ENCODE assay signal across 21 cellular contexts in genomic region chr12:41946106-41946505, GRCh38.
A peak's percentile ranks its signal among the peaks of the same experiment; 100 is the strongest.
DNase-seq lines count a peak whose midpoint lies in the region; TF ChIP-seq lines count a peak whose summit lies in the region.
"Had no signal": no experiment of that assay in that cellular context is flagged by ENCODE, and none has a peak within 500 bp of the region (broad histone marks: within the 10 kb centered on the region; RNA-seq: fewer than 3 reads in every experiment).

No MANE protein-coding gene starts in this region.

- CTCF ChIA-PET in HEK293 (lab: Yijun Ruan, JAX) (no interaction called here), OCI-LY7 (lab: Charles Lee; ENCODE audit: unreplicated experiment) (no interaction called here)

- H3K4me1 ChIP-seq in HEK293 (ENCODE audit: control insufficient read depth, insufficient read depth, low read length) (no peaks in the 10 kb centered on the region), OCI-LY7 (ENCODE audit: insufficient read depth, low read length, poor library complexity, severe bottlenecking) (peaks cover 5% of the 10 kb centered on the region), endodermal cell (ENCODE audit: control insufficient read depth, insufficient read depth, low read length) (no peaks in the 10 kb centered on the region), MM.1S (ENCODE audit: low read length) (peaks cover 11% of the 10 kb centered on the region)
- H3K4me1 ChIP-seq: BLaER1, Caco-2 had no signal

- H3K4me2 ChIP-seq in OCI-LY7 (ENCODE audit: low read length), result no peak overlapping the region
- no peak overlapping the region for H3K4me2 ChIP-seq in MM.1S (ENCODE audit: low read depth, low read length)
- H3K4me2 ChIP-seq: BLaER1, GM23338 had no signal

- TF ChIP-seq CTCF in HEK293 (tag by site-specific recombination; IDR thresholded peaks at IDR 0.05), result no peak
- TF ChIP-seq CTCF in OCI-LY7 (conservative IDR thresholded peaks at IDR 0.05; ENCODE audit: low read length), result no peak
- TF ChIP-seq CTCF in endodermal cell (conservative IDR thresholded peaks at IDR 0.05), result no peak
- no peak for TF ChIP-seq CTCF in MM.1S (IDR thresholded peaks at IDR 0.05; ENCODE audit: low read length)

- no peaks in the 10 kb centered on the region for H4K20me1 ChIP-seq in OCI-LY7 (ENCODE audit: insufficient read depth, low read length)
- H4K20me1 ChIP-seq in MM.1S (ENCODE audit: insufficient read depth, low read length), result no peaks in the 10 kb centered on the region
- H4K20me1 ChIP-seq: BLaER1 had no signal

- H3K4me3 Mint-ChIP-seq in endodermal cell, result no peak overlapping the region
- H3K4me3 Mint-ChIP-seq: B cell; CD4-positive, CD25-positive, alpha-beta regulatory T cell; CD8-positive, alpha-beta T cell; GM23338; H9; HFFc6 had no signal

- intact Hi-C loops in OCI-LY7 (cut with micrococcal nuclease; ENCODE audit: unreplicated experiment), result no loop called here

- 92 to 100% methylated on average over 2 of the region's 2 CpGs for WGBS in endodermal cell (ENCODE audit: insufficient coverage in 1 of 2, insufficient read length in 1 of 2), 2 experiments

- H3K27me3 ChIP-seq in endodermal cell (ENCODE audit: control insufficient read depth, insufficient read depth, low read length, poor library complexity, severe bottlenecking), result no peaks in the 10 kb centered on the region
- H3K27me3 ChIP-seq in MM.1S (replicated peaks; ENCODE audit: insufficient read depth, low read length), result no peaks in the 10 kb centered on the region
- H3K27me3 ChIP-seq: BLaER1 had no signal

- H2AFZ ChIP-seq in OCI-LY7 (ENCODE audit: low read length) (no peak overlapping the region), MM.1S (ENCODE audit: low read length) (no peak overlapping the region)
- H2AFZ ChIP-seq: GM23338 had no signal

- peaks cover 38% of the 10 kb centered on the region for H3K9me3 Mint-ChIP-seq in endodermal cell

- H3K9me3 ChIP-seq in HEK293 (ENCODE audit: control insufficient read depth, insufficient read depth, low read depth, low read length) (no peaks in the 10 kb centered on the region), OCI-LY7 (ENCODE audit: low read length) (peaks cover 10% of the 10 kb centered on the region), endodermal cell (ENCODE audit: control insufficient read depth, low read length) (peaks cover 42% of the 10 kb centered on the region), MM.1S (replicated peaks; ENCODE audit: insufficient read depth, low read length) (no peaks in the 10 kb centered on the region)

- no peaks in the 10 kb centered on the region for H3F3A ChIP-seq in MM.1S (ENCODE audit: insufficient read depth, low read length)

- peaks cover 14% of the 10 kb centered on the region for H3K27me3 Mint-ChIP-seq in endodermal cell (ENCODE audit: insufficient read depth)
- H3K27me3 Mint-ChIP-seq: CD4-positive, CD25-positive, alpha-beta regulatory T cell had no signal

- H3K36me3 ChIP-seq in HEK293 (ENCODE audit: control insufficient read depth in 2 of 2, insufficient read depth in 1 of 2, low read length in 2 of 2) (no peaks in the 10 kb centered on the region), OCI-LY7 (ENCODE audit: insufficient read depth, low read length) (no peaks in the 10 kb centered on the region), endodermal cell (ENCODE audit: control insufficient read depth, insufficient read depth, low read length) (no peaks in the 10 kb centered on the region), MM.1S (replicated peaks; ENCODE audit: insufficient read depth, low read length) (no peaks in the 10 kb centered on the region)
- H3K36me3 ChIP-seq: BLaER1 had no signal

- POLR2A ChIA-PET in HEK293 (lab: Yijun Ruan, JAX) (no interaction called here), OCI-LY7 (lab: Charles Lee) (no interaction called here)

- no peaks in the 10 kb centered on the region for H3K79me2 ChIP-seq in OCI-LY7 (ENCODE audit: insufficient read depth, low read depth, low read length)
- no peaks in the 10 kb centered on the region for H3K79me2 ChIP-seq in MM.1S (ENCODE audit: low read length)

- H3K27ac ChIP-seq in HEK293 (ENCODE audit: extremely low read depth, low read depth, low read length) (no peak overlapping the region), OCI-LY7 (ENCODE audit: low read depth, low read length, poor library complexity, severe bottlenecking) (no peak overlapping the region), endodermal cell (ENCODE audit: low read depth, low read length) (no peak overlapping the region), MM.1S (ENCODE audit: low read length) (no peak overlapping the region)
- H3K27ac ChIP-seq: 22Rv1, BLaER1, C4-2B had no signal

- DNase-seq in DMS53 (lab: John Stamatoyannopoulos, UW) (peak; percentile 55), DMS53 treated with DMSO at 0.1 percent for 48 hours (lab: John Stamatoyannopoulos, UW; ENCODE audit: unreplicated experiment) (no peak), OCI-LY7 (ENCODE audit: low spot score) (peak; percentile 30), endodermal cell (no peak), ecto neural progenitor cell (ENCODE audit: low spot score) (no peak), MM.1S (no peak), NCI-H524 (lab: John Stamatoyannopoulos, UW) (no peak)
- DNase-seq: Caco-2; CD4-positive, CD25-positive, alpha-beta regulatory T cell; CD8-positive, alpha-beta T cell; DMS153; DMS79 treated with DMSO at 0.1 percent for 48 hours; GF-D8; H9; HFFc6 had no signal

- H3K4me3 ChIP-seq in HEK293 (ENCODE audit: low read depth, low read length) (no peak overlapping the region), OCI-LY7 (ENCODE audit: low read depth, low read length, poor library complexity, severe bottlenecking) (no peak overlapping the region), endodermal cell (ENCODE audit: low read length) (peak overlapping the region; percentile 22), MM.1S (ENCODE audit: low read length) (no peak overlapping the region)
- H3K4me3 ChIP-seq: BLaER1, GM23338 had no signal

- no peak overlapping the region for H3K9ac ChIP-seq in endodermal cell (ENCODE audit: extremely low read depth, low read length, poor library complexity, severe bottlenecking)
- H3K9ac ChIP-seq in MM.1S (ENCODE audit: low read length), result no peak overlapping the region
- H3K9ac ChIP-seq: BLaER1 had no signal

- H3K9me2 ChIP-seq in OCI-LY7 (ENCODE audit: insufficient read depth, low read length) (no peaks in the 10 kb centered on the region), MM.1S (replicated peaks; ENCODE audit: insufficient read depth, low read length) (no peaks in the 10 kb centered on the region)

- H3K27ac Mint-ChIP-seq in endodermal cell, result no peak overlapping the region
- H3K27ac Mint-ChIP-seq: B cell; CD4-positive, CD25-positive, alpha-beta regulatory T cell; CD8-positive, alpha-beta T cell; GM23338; H9; HFFc6 had no signal

- H3K4me1 Mint-ChIP-seq in endodermal cell, result no peaks in the 10 kb centered on the region
- H3K4me1 Mint-ChIP-seq: B cell; CD4-positive, CD25-positive, alpha-beta regulatory T cell; GM23338; H9 had no signal

- BruUV-seq in OCI-LY7 (replicated peaks; lab: Mats Ljungman, UMichigan), result no TSS peak

- H3K36me3 Mint-ChIP-seq in endodermal cell (ENCODE audit: low read depth), result peaks cover 5% of the 10 kb centered on the region
- H3K36me3 Mint-ChIP-seq: CD4-positive, CD25-positive, alpha-beta regulatory T cell; CD8-positive, alpha-beta T cell had no signal

TF ChIP-seq in HEK293, 187 proteins besides CTCF, POLR2A, EP300 and RAD21:
- TF ChIP-seq ZNF138 (tag by site-specific recombination; IDR thresholded peaks at IDR 0.05; ENCODE audit: borderline replicate concordance) (no peak), ZNF529 (tag by site-specific recombination; IDR thresholded peaks at IDR 0.05; ENCODE audit: insufficient replicate concordance) (peak; percentile 7), TRIM28 (IDR thresholded peaks at IDR 0.05; ENCODE audit: borderline replicate concordance, low read length) (peak; percentile 65; the same call in 1 of the 2 replicates), SETDB1 (IDR thresholded peaks at IDR 0.05; ENCODE audit: insufficient read length, low read length) (peak; percentile 89), ZNF843 (tag by site-specific recombination; IDR thresholded peaks at IDR 0.05) (no peak)

Comparison
In these comparisons a context has a peak if more than half of its experiments do, and no peak if none do; other contexts are left out.
1. DNase-seq: peak in DMS53 (single experiment) and OCI-LY7 (single experiment); none in DMS53 treated with DMSO at 0.1 percent for 48 hours (single experiment), endodermal cell (single experiment), ecto neural progenitor cell (single experiment), MM.1S (single experiment) and NCI-H524 (0 of 2).